ENCODE assay signal across 7 cellular contexts in the genomic region with DNA sequence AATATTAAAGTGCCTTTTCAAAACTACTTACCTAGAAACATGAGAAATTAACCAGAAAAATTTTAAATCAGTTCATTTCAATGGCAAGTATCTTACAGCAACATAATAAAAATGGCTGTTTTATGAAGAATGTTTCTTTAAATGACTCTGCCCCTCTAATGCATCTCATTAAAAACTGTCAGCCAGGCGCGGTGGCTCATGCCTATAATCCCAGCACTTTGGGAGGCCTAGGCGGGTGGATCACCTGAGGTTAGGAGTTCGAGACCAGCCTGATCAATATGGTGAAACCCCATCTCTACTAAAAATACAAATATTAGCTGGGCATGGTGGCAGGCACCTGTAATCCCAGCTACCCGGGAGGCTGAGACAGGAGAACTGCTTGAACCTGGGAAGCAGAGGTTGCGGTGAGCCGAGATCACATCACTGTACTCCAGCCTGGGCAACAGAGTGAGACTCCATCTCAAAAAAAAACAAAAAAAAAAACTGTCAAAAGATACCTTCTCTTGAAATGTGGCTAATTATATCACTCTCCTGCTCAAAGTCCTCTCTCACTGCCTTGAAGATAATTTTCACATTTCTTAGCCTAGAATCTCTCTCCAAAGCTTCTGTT. TPM values are rescaled to one million over a fixed set of nuclear protein-coding genes. Genes with fewer than 3 reads are reported as not detected.
DNase-seq lines count a peak whose midpoint lies in the region; ATAC-seq and TF ChIP-seq lines count a peak whose summit lies in the region.
"Not testable (repeated sequence)": the region's sequence is repeated elsewhere in the genome, so short reads cannot be mapped to it uniquely, and the experiment has no call there.

No MANE protein-coding gene starts in this region.

- ATAC-seq in activated CD4-positive, alpha-beta T cell treated with anti-CD3 and anti-CD28 coated beads for 36 hours; effector memory CD8-positive, alpha-beta T cell (replicated peaks): not testable (repeated sequence)

- H3K4me1 Mint-ChIP-seq in Calu3 (ENCODE audit: low read depth, unreplicated experiment) (peaks cover 26% of the 10 kb centered on the region), progenitor cell of endocrine pancreas (ENCODE audit: low read depth) (peaks cover 42% of the 10 kb centered on the region)
- peaks cover 52% of the 10 kb centered on the region for H3K4me1 Mint-ChIP-seq in activated CD4-positive, alpha-beta T cell treated with anti-CD3 and anti-CD28 coated beads for 36 hours
- H3K4me1 Mint-ChIP-seq in activated naive CD8-positive, alpha-beta T cell (ENCODE audit: low read depth), result peaks cover 63% of the 10 kb centered on the region
- peaks cover 41 to 68% of the 10 kb centered on the region in 2 donors for H3K4me1 Mint-ChIP-seq in effector memory CD8-positive, alpha-beta T cell (ENCODE audit: low read depth in 2 of 2)

- not testable (repeated sequence) for H3K9me3 Mint-ChIP-seq in Calu3 (ENCODE audit: low read depth, unreplicated experiment); activated CD4-positive, alpha-beta T cell treated with anti-CD3 and anti-CD28 coated beads for 36 hours (ENCODE audit: low read depth); activated naive CD8-positive, alpha-beta T cell (ENCODE audit: low read depth); effector memory CD8-positive, alpha-beta T cell; progenitor cell of endocrine pancreas (ENCODE audit: low read depth)

- not testable (repeated sequence) for H2BK5ac ChIP-seq in mesenchymal stem cell (ENCODE audit: low read depth, low read length, poor library complexity, severe bottlenecking)

- not testable (repeated sequence) for H2AFZ ChIP-seq in mesenchymal stem cell (ENCODE audit: low read depth, low read length)

- not testable (repeated sequence) for H3K4me2 ChIP-seq in mesenchymal stem cell (ENCODE audit: low read length, poor library complexity, severe bottlenecking)

- H3K36me3 ChIP-seq in mesenchymal stem cell (ENCODE audit: control insufficient read depth in 1 of 2, insufficient read depth in 2 of 2, low read depth in 1 of 2, low read length in 2 of 2), result peaks cover 14 to 17% of the 10 kb centered on the region in 2 experiments

- CTCF ChIA-PET in Calu3 (lab: Charles Lee), result interaction anchor here (0.6 to 1.2 kb wide), 2 partner anchors 78 to 81 kb away, joined by 3 to 4 read pairs; a partner anchor contains a TSS
- CTCF ChIA-PET in activated CD4-positive, alpha-beta T cell treated with anti-CD3 and anti-CD28 coated beads for 36 hours (lab: Charles Lee), result interaction anchor here (0.9 to 2.9 kb wide), 4 partner anchors 9 to 65 kb away, joined by 3 to 16 read pairs (median 4); no protein-coding TSS in a partner anchor

- H4K91ac ChIP-seq in mesenchymal stem cell (ENCODE audit: low read length), result not testable (repeated sequence)

- H3K79me1 ChIP-seq in mesenchymal stem cell (replicated peaks; ENCODE audit: low read length, poor library complexity, severe bottlenecking), result not testable (repeated sequence)

- not testable (repeated sequence) for H3K4ac ChIP-seq in mesenchymal stem cell (ENCODE audit: low read depth in 1 of 2, low read length in 2 of 2)

- not testable (repeated sequence) for DNase-seq in Calu3; NB4 (ENCODE audit: low read depth); activated CD4-positive, alpha-beta T cell treated with anti-CD3 and anti-CD28 coated beads for 36 hours; effector memory CD8-positive, alpha-beta T cell; mesenchymal stem cell; progenitor cell of endocrine pancreas (ENCODE audit: low spot score, unreplicated experiment)

- H3K36me3 Mint-ChIP-seq in Calu3 (ENCODE audit: insufficient read depth, unreplicated experiment) (peaks cover 57% of the 10 kb centered on the region), progenitor cell of endocrine pancreas (ENCODE audit: insufficient read depth) (peaks cover 12% of the 10 kb centered on the region)
- H3K36me3 Mint-ChIP-seq in activated CD4-positive, alpha-beta T cell treated with anti-CD3 and anti-CD28 coated beads for 36 hours (ENCODE audit: low read depth), result peaks cover 55% of the 10 kb centered on the region
- H3K36me3 Mint-ChIP-seq in activated naive CD8-positive, alpha-beta T cell, result peaks cover 15% of the 10 kb centered on the region
- H3K36me3 Mint-ChIP-seq in effector memory CD8-positive, alpha-beta T cell (ENCODE audit: insufficient read depth), result peaks cover 28% of the 10 kb centered on the region

- peak overlapping the region; percentile 96 for H3K4me3 ChIP-seq in NB4 (ENCODE audit: low read depth, low read length)
- peak overlapping the region in 1 of 2 experiments; percentile 98 for H3K4me3 ChIP-seq in mesenchymal stem cell (ENCODE audit: insufficient read depth in 1 of 2, low read depth in 1 of 2, low read length in 2 of 2)

- intact Hi-C loops in Calu3 (cut with micrococcal nuclease; ENCODE audit: unreplicated experiment); activated CD4-positive, alpha-beta T cell treated with anti-CD3 and anti-CD28 coated beads for 36 hours (cut with DNase I, micrococcal nuclease): not testable (repeated sequence)

- H3K4me3 Mint-ChIP-seq in Calu3 (ENCODE audit: low read depth, unreplicated experiment), result peak overlapping the region; percentile 86
- peak overlapping the region; percentile 92 for H3K4me3 Mint-ChIP-seq in activated CD4-positive, alpha-beta T cell treated with anti-CD3 and anti-CD28 coated beads for 36 hours
- peak overlapping the region; percentile 97 for H3K4me3 Mint-ChIP-seq in activated naive CD8-positive, alpha-beta T cell
- peak overlapping the region; percentile 65 to 88 for H3K4me3 Mint-ChIP-seq in effector memory CD8-positive, alpha-beta T cell
- not testable (repeated sequence) for H3K4me3 Mint-ChIP-seq in progenitor cell of endocrine pancreas (ENCODE audit: low read depth)

- not testable (repeated sequence) for H3K4me1 ChIP-seq in mesenchymal stem cell (ENCODE audit: control insufficient read depth, insufficient read depth, low read depth, low read length)

- H3K23ac ChIP-seq in mesenchymal stem cell (ENCODE audit: low read length in 2 of 2), result not testable (repeated sequence)

- POLR2A ChIA-PET in activated CD4-positive, alpha-beta T cell treated with anti-CD3 and anti-CD28 coated beads for 36 hours (lab: Charles Lee), result interaction anchor here (1.1 to 2.0 kb wide), 2 partner anchors 11 to 81 kb away, joined by 3 to 6 read pairs; a partner anchor contains a TSS

- H2BK15ac ChIP-seq in mesenchymal stem cell (ENCODE audit: low read depth, poor library complexity, severe bottlenecking), result not testable (repeated sequence)

- not testable (repeated sequence) for H2BK120ac ChIP-seq in mesenchymal stem cell (ENCODE audit: low read depth, low read length)

- not testable (repeated sequence) for H3K27ac ChIP-seq in mesenchymal stem cell (ENCODE audit: low read length, poor library complexity, severe bottlenecking)

- not testable (repeated sequence) for H3K18ac ChIP-seq in mesenchymal stem cell (ENCODE audit: low read depth in 1 of 2, low read length in 2 of 2)

- WGBS in mesenchymal stem cell, result 91% methylated on average over 7 of the region's 7 CpGs

- not testable (repeated sequence) for H2BK12ac ChIP-seq in mesenchymal stem cell (ENCODE audit: low read length in 2 of 2)

- not testable (repeated sequence) for H3K9me3 ChIP-seq in mesenchymal stem cell (ENCODE audit: control insufficient read depth, low read length)

- TF ChIP-seq POLR2A in NB4 (IDR thresholded peaks at IDR 0.05; ENCODE audit: extremely low read depth, insufficient read length), result not testable (repeated sequence)

- peak overlapping the region; percentile 6 for H3K27ac Mint-ChIP-seq in Calu3 (ENCODE audit: unreplicated experiment)
- peak overlapping the region; percentile 24 for H3K27ac Mint-ChIP-seq in activated CD4-positive, alpha-beta T cell treated with anti-CD3 and anti-CD28 coated beads for 36 hours
- H3K27ac Mint-ChIP-seq in activated naive CD8-positive, alpha-beta T cell, result peak overlapping the region; percentile 81
- H3K27ac Mint-ChIP-seq in effector memory CD8-positive, alpha-beta T cell, result peak overlapping the region; percentile 69 to 92
- peak overlapping the region; percentile 71 for H3K27ac Mint-ChIP-seq in progenitor cell of endocrine pancreas

- not testable (repeated sequence) for H3K14ac ChIP-seq in mesenchymal stem cell (ENCODE audit: low read length in 2 of 2)

- peak overlapping the region; percentile 98 for H3K9ac ChIP-seq in mesenchymal stem cell (ENCODE audit: low read length)

- not testable (repeated sequence) for H3K27me3 Mint-ChIP-seq in Calu3 (ENCODE audit: unreplicated experiment); activated CD4-positive, alpha-beta T cell treated with anti-CD3 and anti-CD28 coated beads for 36 hours; activated naive CD8-positive, alpha-beta T cell; effector memory CD8-positive, alpha-beta T cell; progenitor cell of endocrine pancreas

- H4K8ac ChIP-seq in mesenchymal stem cell (ENCODE audit: low read length), result not testable (repeated sequence)

- not testable (repeated sequence) for BruUV-seq in Calu3 (replicated peaks; lab: Mats Ljungman, UMichigan)

- not testable (repeated sequence) for TF ChIP-seq CTCF in Calu3 (IDR thresholded peaks at IDR 0.05; ENCODE audit: unreplicated experiment); NB4 (IDR thresholded peaks at IDR 0.05; ENCODE audit: low read depth, low read length); progenitor cell of endocrine pancreas (IDR thresholded peaks at IDR 0.05; ENCODE audit: unreplicated experiment)

- H3K27me3 ChIP-seq in mesenchymal stem cell (ENCODE audit: control insufficient read depth in 1 of 2, insufficient read depth in 1 of 2, low read length in 2 of 2), result not testable (repeated sequence)

- H2AK5ac ChIP-seq in mesenchymal stem cell (ENCODE audit: low read length, severe bottlenecking), result not testable (repeated sequence)

RNA-seq across cellular contexts. Expression of a gene that starts 4.3 kb away (rescaled TPM):
- total RNA-seq in Calu3 (2022), result 202 and 215 TPM in 2 replicates
- total RNA-seq in activated CD4-positive, alpha-beta T cell treated with anti-CD3 and anti-CD28 coated beads for 36 hours, result 100 to 1,000 TPM; 276 to 290 TPM
- polyA plus RNA-seq in mesenchymal stem cell (2013, experiment 1 of 2), result 202 TPM
- polyA plus RNA-seq in mesenchymal stem cell (2013, experiment 2 of 2), result 204 TPM
- 284 and 287 TPM in 2 replicates for total RNA-seq in progenitor cell of endocrine pancreas

Comparison
In these comparisons a context has a peak if more than half of its experiments do, and no peak if none do; other contexts are left out.
1. H3K27ac Mint-ChIP-seq: peak in every context shown above with its lines; median percentile 81 in activated naive CD8-positive, alpha-beta T cell; 80 in effector memory CD8-positive, alpha-beta T cell; 71 in progenitor cell of endocrine pancreas; 24 in activated CD4-positive, alpha-beta T cell treated with anti-CD3 and anti-CD28 coated beads for 36 hours; 6 in Calu3.